Comparison of ENCODE assay signal across 8 cellular contexts in genomic region chr1:46062651-46063319, GRCh38.
A peak's percentile ranks its signal among the peaks of the same experiment; 100 is the strongest.
DNase-seq lines count a peak whose midpoint lies in the region; ATAC-seq and TF ChIP-seq lines count a peak whose summit lies in the region.

No MANE protein-coding gene starts in this region.

- no peak overlapping the region for H3K4me3 Mint-ChIP-seq in activated T-cell treated with anti-CD3 and anti-CD28 coated beads, Interleukin-2, amount 50 U/mL, for 4 hours
- H3K4me3 Mint-ChIP-seq in osteocyte (ENCODE audit: unreplicated experiment): peak overlapping the region; percentile 29

- H3K27ac Mint-ChIP-seq in osteocyte (ENCODE audit: unreplicated experiment): peak overlapping the region; percentile 65

- H3K4me1 Mint-ChIP-seq in activated T-cell treated with anti-CD3 and anti-CD28 coated beads, Interleukin-2, amount 50 U/mL, for 4 hours (ENCODE audit: low read depth): peaks cover 26% of the 10 kb centered on the region
- H3K4me1 Mint-ChIP-seq in osteocyte (ENCODE audit: unreplicated experiment): peaks cover 11% of the 10 kb centered on the region

- ATAC-seq in HG02840 (IDR thresholded peaks at IDR 0.05; ENCODE audit: low FRiP score, unreplicated experiment) (peak; percentile 53), GM18868 (IDR thresholded peaks at IDR 0.05; ENCODE audit: unreplicated experiment) (no peak), HG03469 (IDR thresholded peaks at IDR 0.05; ENCODE audit: unreplicated experiment) (no peak)
- ATAC-seq in activated T-cell treated with anti-CD3 and anti-CD28 coated beads, Interleukin-2, amount 50 U/mL, for 4 hours: peak; percentile 43 to 54

- H3K27me3 Mint-ChIP-seq in activated T-cell treated with anti-CD3 and anti-CD28 coated beads, Interleukin-2, amount 50 U/mL, for 4 hours (ENCODE audit: low read depth): no peaks in the 10 kb centered on the region
- H3K27me3 Mint-ChIP-seq in osteocyte (ENCODE audit: unreplicated experiment): no peaks in the 10 kb centered on the region

- no peaks in the 10 kb centered on the region for H3K9me3 Mint-ChIP-seq in activated T-cell treated with anti-CD3 and anti-CD28 coated beads, Interleukin-2, amount 50 U/mL, for 4 hours
- H3K9me3 Mint-ChIP-seq in osteocyte (ENCODE audit: unreplicated experiment): no peaks in the 10 kb centered on the region

- TF ChIP-seq CTCF in osteocyte (IDR thresholded peaks at IDR 0.05): no peak

- DNase-seq in ELR (ENCODE audit: low read depth): peak; percentile 22
- peak; percentile 8 for DNase-seq in activated T-cell treated with anti-CD3 and anti-CD28 coated beads, Interleukin-2, amount 50 U/mL, for 4 hours
- DNase-seq in osteocyte (ENCODE audit: extremely low spot score, unreplicated experiment): no peak
- DNase-seq in superior temporal gyrus (ENCODE audit: extremely low spot score): no peak
- DNase-seq in OCI-M2 (lab: John Stamatoyannopoulos, UW; ENCODE audit: unreplicated experiment): no peak

- peaks cover 2% of the 10 kb centered on the region for H3K36me3 Mint-ChIP-seq in activated T-cell treated with anti-CD3 and anti-CD28 coated beads, Interleukin-2, amount 50 U/mL, for 4 hours (ENCODE audit: insufficient read depth)
- H3K36me3 Mint-ChIP-seq in osteocyte (ENCODE audit: unreplicated experiment): peaks cover 31% of the 10 kb centered on the region

Comparison
In these comparisons a context has a peak if more than half of its experiments do, and no peak if none do; other contexts are left out.
1. DNase-seq: peak in ELR (single experiment) and activated T-cell treated with anti-CD3 and anti-CD28 coated beads, Interleukin-2, amount 50 U/mL, for 4 hours (single experiment); none in osteocyte (single experiment), superior temporal gyrus (single experiment) and OCI-M2 (single experiment).
2. ATAC-seq: peak in HG02840 (single experiment) and activated T-cell treated with anti-CD3 and anti-CD28 coated beads, Interleukin-2, amount 50 U/mL, for 4 hours (2 of 2); none in GM18868 (single experiment) and HG03469 (single experiment).